24 cellular contexts compared by ENCODE assay signal in the genomic region with DNA sequence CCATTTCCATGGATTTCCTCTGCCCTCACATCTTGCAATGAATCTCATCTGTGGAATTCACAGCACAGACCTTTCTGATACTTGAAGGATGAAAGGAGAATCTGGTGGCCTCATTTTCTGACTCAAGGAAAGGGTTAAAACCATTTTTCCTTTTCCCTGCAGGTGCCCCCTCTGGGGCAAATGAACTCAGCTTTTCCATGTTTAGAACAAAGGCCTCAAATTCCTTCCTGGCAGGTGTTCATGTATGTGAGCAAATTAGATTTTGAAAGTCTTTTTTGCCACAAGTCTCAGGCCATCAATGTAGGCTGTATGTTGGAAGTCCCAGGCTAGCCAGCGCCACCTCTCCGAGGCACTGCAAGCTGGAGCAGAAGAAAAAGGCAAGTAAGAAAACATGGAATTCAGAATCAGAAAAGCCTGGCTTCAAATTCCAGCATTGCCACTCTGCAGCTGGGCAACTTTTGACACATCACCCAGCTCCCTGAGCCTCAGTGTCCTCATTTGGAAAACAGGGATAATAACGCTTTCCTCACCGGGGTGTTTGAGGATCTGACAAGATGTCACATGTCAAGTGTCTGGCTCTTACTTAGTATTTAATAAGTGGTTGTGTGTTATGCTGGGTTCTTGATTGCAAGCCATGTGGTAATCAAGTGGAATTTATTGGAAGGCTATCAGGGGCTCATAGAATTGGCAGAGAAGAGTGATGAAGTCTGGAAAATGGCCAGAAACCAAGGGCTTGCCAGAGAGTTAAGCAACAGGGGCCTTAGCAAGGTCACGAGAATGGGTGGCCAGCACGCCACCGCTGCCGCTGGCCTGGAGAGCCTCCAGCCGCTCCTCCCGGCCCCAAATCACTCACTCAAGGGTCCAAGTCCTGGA. TPM values are rescaled to one million over a fixed set of nuclear protein-coding genes. Genes with fewer than 3 reads are reported as not detected.
DNase-seq lines count a peak whose midpoint lies in the region; ATAC-seq, FAIRE-seq and TF ChIP-seq lines count a peak whose summit lies in the region.
"Had no signal": no experiment of that assay in that cellular context is flagged by ENCODE, and none has a peak within 500 bp of the region (broad histone marks: within the 10 kb centered on the region; RNA-seq: fewer than 3 reads in every experiment).

No MANE protein-coding gene starts in this region.

- no peaks in the 10 kb centered on the region for H3K4me1 ChIP-seq in astrocyte (ENCODE audit: insufficient read depth, low read length)
- H3K4me1 ChIP-seq: Caco-2 had no signal

- H3K4me3 Mint-ChIP-seq in astrocyte (ENCODE audit: unreplicated experiment) (no peak overlapping the region), Calu3 (ENCODE audit: low read depth, unreplicated experiment) (no peak overlapping the region)
- H3K4me3 Mint-ChIP-seq: activated B cell treated with CpG ODN at 0.5 μM for 24 hours; activated CD8-positive, alpha-beta T cell treated with anti-CD3 and anti-CD28 coated beads, Interleukin-2, amount 10 ng/mL, durations not matched to agents 7 days and 5 days; activated naive CD8-positive, alpha-beta T cell treated with anti-CD3 and anti-CD28 coated beads, Interleukin-2, amount 50 U/mL, for 24 hours; immature natural killer cell; mesothelial cell of epicardium; neural progenitor cell; stimulated activated naive CD8-positive, alpha-beta T cell treated with anti-CD3 and anti-CD28 coated beads, Interleukin-15, Interleukin-2, amounts not matched to agents 100 ng/mL and 50 ng/mL, for 24 hours; T-cell had no signal

- no peak overlapping the region for H3K4me2 ChIP-seq in astrocyte (ENCODE audit: low read length)
- H3K4me2 ChIP-seq: neural progenitor cell had no signal

- peak; percentile 84 to 85 for ATAC-seq in left cardiac atrium
- no peak for ATAC-seq in HG03354 (IDR thresholded peaks at IDR 0.05; ENCODE audit: poor library complexity, severe bottlenecking, unreplicated experiment)
- no peak for ATAC-seq in GM18861 (IDR thresholded peaks at IDR 0.05; ENCODE audit: unreplicated experiment)
- ATAC-seq: activated CD8-positive, alpha-beta T cell treated with anti-CD3 and anti-CD28 coated beads, Interleukin-2, amount 10 ng/mL, durations not matched to agents 7 days and 5 days; activated naive CD8-positive, alpha-beta T cell treated with anti-CD3 and anti-CD28 coated beads, Interleukin-2, amount 50 U/mL, for 24 hours; T-cell had no signal

- no peaks in the 10 kb centered on the region for H3K79me2 ChIP-seq in astrocyte (ENCODE audit: insufficient read depth, low read length)

- no TSS peak for BruUV-seq in Calu3 (replicated peaks; lab: Mats Ljungman, UMichigan)

- H3K4me1 Mint-ChIP-seq in astrocyte (ENCODE audit: low read depth, unreplicated experiment): no peaks in the 10 kb centered on the region
- H3K4me1 Mint-ChIP-seq in Calu3 (ENCODE audit: low read depth, unreplicated experiment): no peaks in the 10 kb centered on the region
- H3K4me1 Mint-ChIP-seq: activated naive CD8-positive, alpha-beta T cell treated with anti-CD3 and anti-CD28 coated beads, Interleukin-2, amount 50 U/mL, for 24 hours; immature natural killer cell; mesothelial cell of epicardium; T-cell had no signal

- peak; percentile 72 for DNase-seq in AG10803 (ENCODE audit: low read depth)
- peak; percentile 3 for DNase-seq in astrocyte (ENCODE audit: low read depth)
- peak; percentile 64 for DNase-seq in left cardiac atrium
- DNase-seq in retinal pigment epithelial cell (ENCODE audit: low read depth): peak; percentile 7
- no peak for DNase-seq in Calu3
- no peak for DNase-seq in DMS53 treated with DMSO at 0.1 percent for 48 hours (lab: John Stamatoyannopoulos, UW; ENCODE audit: unreplicated experiment)
- DNase-seq: activated B cell treated with CpG ODN at 0.5 μM for 24 hours; activated CD8-positive, alpha-beta T cell treated with anti-CD3 and anti-CD28 coated beads, Interleukin-2, amount 10 ng/mL, durations not matched to agents 7 days and 5 days; activated naive CD8-positive, alpha-beta T cell treated with anti-CD3 and anti-CD28 coated beads, Interleukin-2, amount 50 U/mL, for 24 hours; activated T-cell treated with anti-CD3 and anti-CD28 coated beads, Interleukin-2, amount 50 U/mL, for 48 hours; AML-193; Caco-2; immature natural killer cell; MM.1S; NCI-H187 treated with DMSO at 0.1 percent for 48 hours; NCI-H510A; T-cell had no signal

- H4K20me1 ChIP-seq in astrocyte (ENCODE audit: insufficient read depth, low read length): no peaks in the 10 kb centered on the region

- no peaks in the 10 kb centered on the region for H3K9me3 ChIP-seq in astrocyte (ENCODE audit: insufficient read depth, low read depth, low read length)
- H3K9me3 ChIP-seq: Caco-2 had no signal

- no peaks in the 10 kb centered on the region for H3K36me3 ChIP-seq in astrocyte (ENCODE audit: insufficient read depth, low read length)
- H3K36me3 ChIP-seq: neural progenitor cell had no signal

- FAIRE-seq in astrocyte (lab: Jason Lieb, UNC): no peak

- no peak overlapping the region for H3K27ac Mint-ChIP-seq in astrocyte (ENCODE audit: unreplicated experiment)
- H3K27ac Mint-ChIP-seq in Calu3 (ENCODE audit: unreplicated experiment): no peak overlapping the region
- H3K27ac Mint-ChIP-seq: activated B cell treated with CpG ODN at 0.5 μM for 24 hours; activated CD8-positive, alpha-beta T cell treated with anti-CD3 and anti-CD28 coated beads, Interleukin-2, amount 10 ng/mL, durations not matched to agents 7 days and 5 days; activated naive CD8-positive, alpha-beta T cell treated with anti-CD3 and anti-CD28 coated beads, Interleukin-2, amount 50 U/mL, for 24 hours; immature natural killer cell; mesothelial cell of epicardium; neural progenitor cell; stimulated activated naive CD8-positive, alpha-beta T cell treated with anti-CD3 and anti-CD28 coated beads, Interleukin-15, Interleukin-2, amounts not matched to agents 100 ng/mL and 50 ng/mL, for 24 hours; T-cell had no signal

- H3K27me3 ChIP-seq in astrocyte (ENCODE audit: insufficient read depth, low read length): peaks cover 3% of the 10 kb centered on the region

- H3K4me3 ChIP-seq in AG10803 (ENCODE audit: low read length) (no peak overlapping the region), astrocyte (ENCODE audit: insufficient read depth, low read depth, low read length) (no peak overlapping the region), retinal pigment epithelial cell (ENCODE audit: low read length) (no peak overlapping the region)
- H3K4me3 ChIP-seq: neural progenitor cell had no signal

- H3K36me3 Mint-ChIP-seq in astrocyte (ENCODE audit: low read depth, unreplicated experiment) (no peaks in the 10 kb centered on the region), Calu3 (ENCODE audit: insufficient read depth, unreplicated experiment) (no peaks in the 10 kb centered on the region)
- H3K36me3 Mint-ChIP-seq: immature natural killer cell, mesothelial cell of epicardium, neural progenitor cell, T-cell had no signal

- H3K27me3 Mint-ChIP-seq in astrocyte (ENCODE audit: low read depth, unreplicated experiment): peaks cover 15% of the 10 kb centered on the region
- H3K27me3 Mint-ChIP-seq in Calu3 (ENCODE audit: unreplicated experiment): peaks cover 34% of the 10 kb centered on the region
- H3K27me3 Mint-ChIP-seq: activated naive CD8-positive, alpha-beta T cell treated with anti-CD3 and anti-CD28 coated beads, Interleukin-2, amount 50 U/mL, for 24 hours had no signal

- H2AFZ ChIP-seq in astrocyte (ENCODE audit: low read depth, low read length): no peak overlapping the region
- H2AFZ ChIP-seq: neural progenitor cell had no signal

- H3K9ac ChIP-seq in astrocyte (ENCODE audit: low read length): no peak overlapping the region
- H3K9ac ChIP-seq: neural progenitor cell had no signal

- H3K9me3 Mint-ChIP-seq in astrocyte (ENCODE audit: unreplicated experiment): no peaks in the 10 kb centered on the region
- H3K9me3 Mint-ChIP-seq in Calu3 (ENCODE audit: low read depth, unreplicated experiment): no peaks in the 10 kb centered on the region
- H3K9me3 Mint-ChIP-seq: activated B cell treated with CpG ODN at 0.5 μM for 24 hours; activated naive CD8-positive, alpha-beta T cell treated with anti-CD3 and anti-CD28 coated beads, Interleukin-2, amount 50 U/mL, for 24 hours; immature natural killer cell; mesothelial cell of epicardium; neural progenitor cell; stimulated activated naive CD8-positive, alpha-beta T cell treated with anti-CD3 and anti-CD28 coated beads, Interleukin-15, Interleukin-2, amounts not matched to agents 100 ng/mL and 50 ng/mL, for 24 hours; T-cell had no signal

- CTCF ChIA-PET in Calu3 (lab: Charles Lee): interaction anchor here (1.4 kb wide), 1 partner anchor 10 kb away, joined by 3 read pairs; no protein-coding TSS in a partner anchor

- TF ChIP-seq CTCF in AG10803 (conservative IDR thresholded peaks at IDR 0.05; ENCODE audit: low read length) (peak; percentile 22), astrocyte (IDR thresholded peaks at IDR 0.05; ENCODE audit: insufficient read depth, low read depth, low read length) (no peak), retinal pigment epithelial cell (conservative IDR thresholded peaks at IDR 0.05; ENCODE audit: low read depth, low read length) (no peak), Calu3 (IDR thresholded peaks at IDR 0.05; ENCODE audit: unreplicated experiment) (no peak)

- H3K27ac ChIP-seq in astrocyte (ENCODE audit: low read depth, low read length): no peak overlapping the region
- H3K27ac ChIP-seq: neural progenitor cell had no signal

- intact Hi-C loops in left cardiac atrium (cut with DNase I) (no loop called here), Calu3 (cut with micrococcal nuclease; ENCODE audit: unreplicated experiment) (no loop called here)

RNA-seq across cellular contexts. Expression of gene SMIM23, which starts 48.4 kb away (rescaled TPM):
- total RNA-seq in astrocyte: not detected in 2 replicates
- not detected for total RNA-seq in left cardiac atrium
- total RNA-seq in Calu3 (2022): not detected in 2 replicates
- total RNA-seq: activated B cell treated with CpG ODN at 0.5 μM for 24 hours; activated CD8-positive, alpha-beta T cell treated with anti-CD3 and anti-CD28 coated beads, Interleukin-2, amount 10 ng/mL, durations not matched to agents 7 days and 5 days; Caco-2; chondrocyte; mesothelial cell of epicardium; renal cortical epithelial cell; T-cell had no signal

Comparison
In these comparisons a context has a peak if more than half of its experiments do, and no peak if none do; other contexts are left out.
1. DNase-seq: peak in AG10803 (single experiment), astrocyte (single experiment), left cardiac atrium (single experiment) and retinal pigment epithelial cell (single experiment); none in Calu3 (single experiment) and DMS53 treated with DMSO at 0.1 percent for 48 hours (single experiment).
2. ATAC-seq: peak in left cardiac atrium (2 of 2); none in HG03354 (single experiment) and GM18861 (single experiment).